Comparison of ENCODE assay signal across 20 cellular contexts in genomic region chr3:46656778-46657556, GRCh38.
DNase-seq lines count a peak whose midpoint lies in the region; ATAC-seq lines count a peak whose summit lies in the region.
"Had no signal": no experiment of that assay in that cellular context is flagged by ENCODE, and none has a peak within 500 bp of the region (broad histone marks: within the 10 kb centered on the region; RNA-seq: fewer than 3 reads in every experiment).

No MANE protein-coding gene starts in this region.

- ATAC-seq in GM21360 (IDR thresholded peaks at IDR 0.05; ENCODE audit: unreplicated experiment): no peak
- no peak for ATAC-seq in HG02852 (IDR thresholded peaks at IDR 0.05; ENCODE audit: unreplicated experiment)
- ATAC-seq: activated CD4-positive, alpha-beta T cell treated with anti-CD3 and anti-CD28 coated beads for 36 hours; lower lobe of right lung; naive thymus-derived CD8-positive, alpha-beta T cell had no signal

- DNase-seq in COR-L47 (lab: John Stamatoyannopoulos, UW) (peak; percentile 13), NCI-H1092 (lab: John Stamatoyannopoulos, UW) (peak; percentile 47), NCI-H774 (lab: John Stamatoyannopoulos, UW) (peak; percentile 6), fibroblast of gingiva (ENCODE audit: low read depth) (peak; percentile 77), NCI-H1048 (lab: John Stamatoyannopoulos, UW) (no peak)
- no peak for DNase-seq in stimulated activated CD4-positive, alpha-beta T cell treated with anti-CD3 and anti-CD28 coated beads, Interleukin-4, amount 100 ng/mL, for 4 hours
- DNase-seq: activated CD4-positive, alpha-beta T cell treated with anti-CD3 and anti-CD28 coated beads for 36 hours; activated CD8-positive, alpha-beta memory T cell treated with anti-CD3 and anti-CD28 coated beads, Interleukin-2, amount 50 U/mL, for 48 hours; activated naive CD4-positive, alpha-beta T cell treated with Interleukin-2 at 50 U/mL for 16 hours; aorta; CD8-positive, alpha-beta memory T cell; lower lobe of right lung; MM.1S; naive thymus-derived CD8-positive, alpha-beta T cell; OCI-M1; SK-N-SH; stimulated activated CD4-positive, alpha-beta T cell treated with anti-CD3 and anti-CD28 coated beads, Interleukin-4, amount 100 ng/mL, for 1 hour; substantia nigra had no signal

Comparison
In these comparisons a context has a peak if more than half of its experiments do, and no peak if none do; other contexts are left out.
1. DNase-seq: peak in COR-L47 (single experiment), NCI-H1092 (single experiment), NCI-H774 (single experiment) and fibroblast of gingiva (single experiment); none in NCI-H1048 (single experiment) and stimulated activated CD4-positive, alpha-beta T cell treated with anti-CD3 and anti-CD28 coated beads, Interleukin-4, amount 100 ng/mL, for 4 hours (0 of 2).